Comparison of ENCODE assay signal across 6 cellular contexts in the genomic region with DNA sequence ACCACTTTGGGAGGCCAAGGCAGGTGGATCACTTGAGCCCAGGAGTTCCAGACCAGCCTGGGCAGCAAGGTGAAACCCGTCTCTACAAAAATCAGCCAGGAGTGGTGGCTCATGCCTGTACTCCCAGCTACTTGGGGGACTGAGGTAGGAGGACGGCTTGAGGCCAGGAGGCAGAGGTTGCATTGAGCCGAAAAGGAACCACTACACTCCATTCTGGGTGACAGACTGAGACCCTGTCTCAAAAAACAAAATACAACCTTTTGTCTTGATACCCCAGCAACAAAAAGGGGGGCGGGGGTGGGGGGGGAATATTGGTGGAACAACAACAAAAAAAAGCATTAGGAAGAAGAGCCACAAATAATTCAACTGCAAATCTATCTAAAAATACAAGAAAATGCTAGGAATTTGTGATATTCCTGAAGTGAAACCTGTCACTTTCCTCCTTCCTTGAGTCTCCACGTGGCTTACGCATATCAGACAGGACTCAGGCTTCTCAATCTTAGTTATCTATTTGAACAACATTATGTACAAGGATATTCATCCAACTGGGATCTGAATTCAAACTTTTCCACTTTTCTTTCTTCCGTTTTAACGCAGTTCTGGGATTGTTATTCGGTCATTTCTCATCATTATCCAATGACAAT. TPM values are rescaled to one million over a fixed set of nuclear protein-coding genes. Genes with fewer than 3 reads are reported as not detected.
DNase-seq lines count a peak whose midpoint lies in the region; ATAC-seq, FAIRE-seq and TF ChIP-seq lines count a peak whose summit lies in the region.

No MANE protein-coding gene starts in this region.

- 33 to 35% methylated on average over 9 of the region's 9 CpGs for WGBS in heart right ventricle, 2 donors
- 35% methylated on average over 9 of the region's 9 CpGs for WGBS in esophagus muscularis mucosa

- H3K27ac ChIP-seq in heart right ventricle (peak overlapping the region; percentile 85 to 98 (median 94)), esophagus muscularis mucosa (replicated peaks in 1 of 4) (peak overlapping the region; percentile 90 to 98 (median 98)), temporal lobe (ENCODE audit: low read depth, low read length) (peak overlapping the region; percentile 45)

- no peak for TF ChIP-seq EP300 in esophagus muscularis mucosa (IDR thresholded peaks at IDR 0.05)

- intact Hi-C loops in heart right ventricle (cut with DNase I), result loop anchor here in 2 of 10 donors (2.0 kb wide), 1 partner anchor 23 kb away; no protein-coding TSS in a partner anchor
- intact Hi-C loops in cardiac septum (cut with DNase I), result loop anchor here (2.0 kb wide), 1 partner anchor 23 kb away; no protein-coding TSS in a partner anchor
- intact Hi-C loops in esophagus muscularis mucosa (cut with DNase I), result no loop called here

- H3K4me3 ChIP-seq in heart right ventricle (peak overlapping the region; percentile 32 to 80 (median 66)), esophagus muscularis mucosa (peak overlapping the region; percentile 66 to 97 (median 78))

- H3K27me3 ChIP-seq in heart right ventricle (no peaks in the 10 kb centered on the region), esophagus muscularis mucosa (no peaks in the 10 kb centered on the region)

- peaks cover 0 to 15% (median 0%) of the 10 kb centered on the region in 9 donors for H3K36me3 ChIP-seq in heart right ventricle
- H3K36me3 ChIP-seq in esophagus muscularis mucosa, result peaks cover 0 to 9% (median 2%) of the 10 kb centered on the region in 4 donors

- FAIRE-seq in D721Med (lab: Jason Lieb, UNC), result no peak

- DNase-seq in heart right ventricle (no peak), cardiac septum (ENCODE audit: low spot score) (no peak), esophagus muscularis mucosa (ENCODE audit: extremely low spot score) (no peak), D721Med (ENCODE audit: insufficient read length, low spot score) (no peak), midbrain (lab: John Stamatoyannopoulos, UW) (no peak)

- H3K4me1 ChIP-seq in heart right ventricle (peaks cover 0 to 24% (median 15%) of the 10 kb centered on the region in 9 donors), esophagus muscularis mucosa (peaks cover 12 to 26% (median 17%) of the 10 kb centered on the region in 4 donors)

- TF ChIP-seq POLR2A in esophagus muscularis mucosa (IDR thresholded peaks at IDR 0.05; ENCODE audit: low read depth), result no peak

- no peak for ATAC-seq in heart right ventricle

- TF ChIP-seq CTCF in heart right ventricle (IDR thresholded peaks at IDR 0.05), result no peak
- TF ChIP-seq CTCF in esophagus muscularis mucosa (IDR thresholded peaks at IDR 0.05), result no peak
- TF ChIP-seq CTCF in D721Med (IDR thresholded peaks at IDR 0.05; ENCODE audit: insufficient read depth, missing control alignments), result no peak

- H3K9me3 ChIP-seq in heart right ventricle, result no peaks in the 10 kb centered on the region
- H3K9me3 ChIP-seq in esophagus muscularis mucosa, result no peaks in the 10 kb centered on the region

RNA-seq across cellular contexts. Expression of a gene that starts 1.2 kb away (rescaled TPM):
- total RNA-seq in heart right ventricle, result 100 to 1,000 TPM in 1 of 10 donors, 10 to 100 TPM in 9; 43.7 to 107 (median 82.9) TPM
- polyA plus RNA-seq in heart right ventricle, result 10 to 100 TPM; 15.5 to 17.6 TPM
- 77.7 TPM for total RNA-seq in cardiac septum
- total RNA-seq in esophagus muscularis mucosa, result 10 to 100 TPM; 30.3 to 41.5 (median 35.1) TPM
- 40.1 TPM for total RNA-seq in temporal lobe

RNA-seq across cellular contexts. Expression of a gene that starts 5.0 kb away (rescaled TPM):
- under 1 TPM in 1 of 10 donors, not detected in 9; 0.13 TPM for total RNA-seq in heart right ventricle
- polyA plus RNA-seq in heart right ventricle, result under 1 TPM in 1 of 2 donors, not detected in 1; 0.03 TPM
- not detected for total RNA-seq in cardiac septum
- not detected for total RNA-seq in esophagus muscularis mucosa
- total RNA-seq in temporal lobe, result not detected

RNA-seq across cellular contexts. Expression of a gene that starts 25.5 kb away (rescaled TPM):
- total RNA-seq in heart right ventricle, result 1 to 10 TPM in 3 of 10 donors, under 1 TPM in 3, not detected in 4; 0.09 to 1.2 (median 0.71) TPM
- under 1 TPM in 1 of 2 donors, not detected in 1; 0.01 TPM for polyA plus RNA-seq in heart right ventricle
- 0.73 TPM for total RNA-seq in cardiac septum
- total RNA-seq in esophagus muscularis mucosa, result not detected
- not detected for total RNA-seq in temporal lobe

RNA-seq across cellular contexts. Expression of a gene that starts 30.0 kb away (rescaled TPM):
- 1 to 10 TPM in 2 of 10 donors, under 1 TPM in 8; 0.12 to 1.2 (median 0.63) TPM for total RNA-seq in heart right ventricle
- polyA plus RNA-seq in heart right ventricle, result under 1 TPM; 0.15 to 0.45 TPM
- 0.83 TPM for total RNA-seq in cardiac septum
- under 1 TPM in 3 of 4 donors, not detected in 1; 0.17 to 0.98 (median 0.84) TPM for total RNA-seq in esophagus muscularis mucosa
- 0.25 TPM for total RNA-seq in temporal lobe

RNA-seq across cellular contexts. Expression of a gene that starts 50.1 kb away (rescaled TPM):
- 10 to 100 TPM in 2 of 10 donors, 1 to 10 TPM in 7, under 1 TPM in 1; 0.83 to 17.7 (median 3.8) TPM for total RNA-seq in heart right ventricle
- polyA plus RNA-seq in heart right ventricle, result 1 to 10 TPM; 1.8 to 6.7 TPM
- 5.9 TPM for total RNA-seq in cardiac septum
- 10 to 100 TPM in 2 of 4 donors, 1 to 10 TPM in 2; 6.0 to 12.9 (median 8.8) TPM for total RNA-seq in esophagus muscularis mucosa
- 0.25 TPM for total RNA-seq in temporal lobe

Comparison
In these comparisons a context has a peak if more than half of its experiments do, and no peak if none do; other contexts are left out.
1. H3K27ac ChIP-seq: peak in every context shown above with its lines; median percentile 98 in esophagus muscularis mucosa; 94 in heart right ventricle; 45 in temporal lobe.